In the genomic region with DNA sequence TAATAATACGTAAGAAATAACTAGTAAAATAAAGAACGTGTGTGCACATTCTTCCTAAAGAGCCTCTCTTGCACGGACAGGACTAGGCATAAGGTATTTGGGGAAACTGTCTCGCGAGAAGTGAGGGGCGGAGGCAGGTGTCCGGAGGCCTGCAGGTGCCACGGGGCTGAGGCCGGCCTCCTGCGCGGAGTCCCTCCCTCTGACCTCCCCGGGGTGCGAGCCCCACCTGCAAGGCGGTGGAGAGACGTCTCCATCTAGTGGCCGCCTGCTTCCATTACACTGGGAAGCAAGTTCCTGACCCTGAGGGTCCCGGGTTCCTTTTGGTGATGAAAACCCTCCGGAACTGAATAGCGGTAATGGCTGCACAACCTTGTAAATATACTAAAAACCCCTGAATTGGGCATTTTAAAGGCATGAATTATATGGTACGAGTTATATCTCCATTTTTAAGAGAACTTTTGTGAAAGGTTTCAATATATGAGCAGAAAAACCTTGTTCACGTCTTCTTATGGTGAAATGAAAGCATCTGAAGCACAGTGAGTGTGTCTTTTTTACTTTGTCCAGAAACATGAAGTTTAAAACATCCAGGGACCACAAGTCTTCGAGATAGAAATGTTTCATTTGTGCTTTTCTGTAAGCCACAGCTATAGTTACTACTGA, we compare ENCODE assay signal across 8 cellular contexts. TPM values are rescaled to one million over a fixed set of nuclear protein-coding genes. Genes with fewer than 3 reads are reported as not detected.
DNase-seq lines count a peak whose midpoint lies in the region; ATAC-seq and TF ChIP-seq lines count a peak whose summit lies in the region.

No MANE protein-coding gene starts in this region.

- H4K20me1 ChIP-seq in BLaER1 = no peaks in the 10 kb centered on the region
- no peaks in the 10 kb centered on the region for H4K20me1 ChIP-seq in neural cell (ENCODE audit: insufficient read depth)

- peak; percentile 93 for TF ChIP-seq RAD21 in neural cell (conservative IDR thresholded peaks at IDR 0.05)

- intact Hi-C loops in esophagus squamous epithelium (cut with DNase I) = loop anchor here (10.0 kb wide), 1 partner anchor 109 kb away; no protein-coding TSS in a partner anchor

- H3K27ac ChIP-seq in BLaER1 (no peak overlapping the region), esophagus squamous epithelium (no peak overlapping the region), neural cell (ENCODE audit: low read length) (no peak overlapping the region)

- WGBS in esophagus squamous epithelium, 2 donors = 11 to 17% methylated on average over 12 to 16 of the region's 22 CpGs

- H3K4me1 ChIP-seq in BLaER1 (peaks cover 30% of the 10 kb centered on the region), NT2/D1 (ENCODE audit: insufficient read depth, insufficient read length) (no peaks in the 10 kb centered on the region), esophagus squamous epithelium (peaks cover 0 to 6% (median 0%) of the 10 kb centered on the region in 3 donors)

- H3K4me2 ChIP-seq in BLaER1 (peak overlapping the region; percentile 60), neural cell (ENCODE audit: low read length) (no peak overlapping the region)

- H3K4me3 ChIP-seq in BLaER1 (no peak overlapping the region), NT2/D1 (ENCODE audit: insufficient read length, low read depth) (no peak overlapping the region), esophagus squamous epithelium (no peak overlapping the region), neural cell (ENCODE audit: low read length) (no peak overlapping the region)

- DNase-seq in GM19240 (ENCODE audit: insufficient read length, low spot score) (peak; percentile 96), NT2/D1 (ENCODE audit: low read depth, low spot score) (peak; percentile 64), activated T-cell treated with anti-CD3 and anti-CD28 coated beads for 1 hour (ENCODE audit: low read depth) (peak; percentile 50), esophagus squamous epithelium (lab: John Stamatoyannopoulos, UW) (no peak)
- peak; percentile 68 to 77 for DNase-seq in stimulated activated naive CD8-positive, alpha-beta T cell treated with anti-CD3 and anti-CD28 coated beads, Interleukin-15, amount 100 ng/mL, for 72 hours

- TF ChIP-seq POLR2A in esophagus squamous epithelium (IDR thresholded peaks at IDR 0.05) = no peak

- H3F3A ChIP-seq in neural cell (ENCODE audit: insufficient read depth, low read length, poor library complexity, severe bottlenecking) = no peaks in the 10 kb centered on the region

- H3K27me3 ChIP-seq in BLaER1 (no peaks in the 10 kb centered on the region), NT2/D1 (ENCODE audit: insufficient read depth, insufficient read length) (no peaks in the 10 kb centered on the region), esophagus squamous epithelium (peaks cover 0 to 41% (median 0%) of the 10 kb centered on the region in 4 donors), neural cell (ENCODE audit: insufficient read depth, low read depth, low read length) (no peaks in the 10 kb centered on the region)

- no peak for TF ChIP-seq EP300 in neural cell (conservative IDR thresholded peaks at IDR 0.05; ENCODE audit: poor library complexity, severe bottlenecking)

- H3K9me3 Mint-ChIP-seq in stimulated activated naive CD8-positive, alpha-beta T cell treated with anti-CD3 and anti-CD28 coated beads, Interleukin-15, amount 100 ng/mL, for 72 hours = no peaks in the 10 kb centered on the region

- no peaks in the 10 kb centered on the region for H3K36me3 ChIP-seq in BLaER1
- no peaks in the 10 kb centered on the region for H3K36me3 ChIP-seq in NT2/D1 (ENCODE audit: insufficient read depth, insufficient read length, low read length)
- H3K36me3 ChIP-seq in esophagus squamous epithelium = no peaks in the 10 kb centered on the region
- no peaks in the 10 kb centered on the region for H3K36me3 ChIP-seq in neural cell (ENCODE audit: insufficient read depth, low read length)

- no peaks in the 10 kb centered on the region for H3K79me2 ChIP-seq in neural cell (replicated peaks; ENCODE audit: insufficient read depth, low read length)

- peaks cover 3% of the 10 kb centered on the region for H3K27me3 Mint-ChIP-seq in stimulated activated naive CD8-positive, alpha-beta T cell treated with anti-CD3 and anti-CD28 coated beads, Interleukin-15, amount 100 ng/mL, for 72 hours

- H3K9ac ChIP-seq in BLaER1 (no peak overlapping the region), NT2/D1 (ENCODE audit: insufficient read length, low read depth) (no peak overlapping the region), neural cell (ENCODE audit: low read length) (no peak overlapping the region)

- H3K9me2 ChIP-seq in neural cell (ENCODE audit: insufficient read depth, low read length) = no peaks in the 10 kb centered on the region

- peaks cover 12% of the 10 kb centered on the region for H3K4me1 Mint-ChIP-seq in stimulated activated naive CD8-positive, alpha-beta T cell treated with anti-CD3 and anti-CD28 coated beads, Interleukin-15, amount 100 ng/mL, for 72 hours

- no peak overlapping the region for H2AFZ ChIP-seq in neural cell (ENCODE audit: low read depth, low read length)

- H3K4me3 Mint-ChIP-seq in stimulated activated naive CD8-positive, alpha-beta T cell treated with anti-CD3 and anti-CD28 coated beads, Interleukin-15, amount 100 ng/mL, for 72 hours = no peak overlapping the region

- peak; percentile 92 for ATAC-seq in HG03520 (IDR thresholded peaks at IDR 0.05; ENCODE audit: unreplicated experiment)
- ATAC-seq in stimulated activated naive CD8-positive, alpha-beta T cell treated with anti-CD3 and anti-CD28 coated beads, Interleukin-15, amount 100 ng/mL, for 72 hours = peak; percentile 86

- no peaks in the 10 kb centered on the region for H3K9me3 ChIP-seq in BLaER1
- H3K9me3 ChIP-seq in NT2/D1 (ENCODE audit: insufficient read depth, low read length) = no peaks in the 10 kb centered on the region
- no peaks in the 10 kb centered on the region for H3K9me3 ChIP-seq in esophagus squamous epithelium
- H3K9me3 ChIP-seq in neural cell (ENCODE audit: low read length) = no peaks in the 10 kb centered on the region

- TF ChIP-seq CTCF in esophagus squamous epithelium (IDR thresholded peaks at IDR 0.05) (peak; percentile 84 to 94 (median 92)), neural cell (IDR thresholded peaks at IDR 0.05; ENCODE audit: poor library complexity, severe bottlenecking) (peak; percentile 94)

- H3K27ac Mint-ChIP-seq in stimulated activated naive CD8-positive, alpha-beta T cell treated with anti-CD3 and anti-CD28 coated beads, Interleukin-15, amount 100 ng/mL, for 72 hours = no peak overlapping the region

TF ChIP-seq in neural cell, 6 proteins besides CTCF, POLR2A, EP300 and RAD21:
- TF ChIP-seq TAF1 (IDR thresholded peaks at IDR 0.05; ENCODE audit: low read depth) (no peak), EZH2 (IDR thresholded peaks at IDR 0.05; ENCODE audit: borderline replicate concordance, insufficient read depth, low read length, poor library complexity, severe bottlenecking) (no peak), SMC3 (conservative IDR thresholded peaks at IDR 0.05; ENCODE audit: poor library complexity) (peak; percentile 94), MXI1 (conservative IDR thresholded peaks at IDR 0.05; ENCODE audit: poor library complexity, severe bottlenecking) (no peak), POLR2AphosphoS5 (IDR thresholded peaks at IDR 0.05) (no peak)
TF ChIP-seq in neural cell: peak in this region for 1.

RNA-seq across cellular contexts. Expression of gene CTDP1, which starts 35.5 kb away (rescaled TPM):
- 10 to 100 TPM; 10.5 to 17.1 (median 15.5) TPM for total RNA-seq in esophagus squamous epithelium
- polyA plus RNA-seq in neural cell = 20.7 and 22.3 TPM in 2 replicates
- polyA minus RNA-seq in neural cell = 28.2 and 34.1 TPM in 2 replicates
